Comparison of ENCODE assay signal across 21 cellular contexts in genomic region chr16:86307518-86307903, GRCh38.
A peak's percentile ranks its signal among the peaks of the same experiment; 100 is the strongest.
DNase-seq lines count a peak whose midpoint lies in the region; ATAC-seq, FAIRE-seq and TF ChIP-seq lines count a peak whose summit lies in the region.
"Had no signal": no experiment of that assay in that cellular context is flagged by ENCODE, and none has a peak within 500 bp of the region (broad histone marks: within the 10 kb centered on the region; RNA-seq: fewer than 3 reads in every experiment).

No MANE protein-coding gene starts in this region.

- peak overlapping the region; percentile 25 for H2AK9ac ChIP-seq in IMR-90 (replicated peaks; ENCODE audit: low read depth, low read length, poor library complexity)

- no peak for FAIRE-seq in K562 (lab: Jason Lieb, UNC)
- FAIRE-seq: kidney had no signal

- TF ChIP-seq POLR2A in IMR-90 (IDR thresholded peaks at IDR 0.05; ENCODE audit: low read depth, low read length) (no peak), K562 (conservative IDR thresholded peaks at IDR 0.05) (no peak)

- H2BK20ac ChIP-seq in IMR-90 (ENCODE audit: low read depth, low read length), result peak overlapping the region; percentile 100

- H3K36me3 ChIP-seq in IMR-90 (ENCODE audit: control insufficient read depth, insufficient read depth, low read length), result no peaks in the 10 kb centered on the region
- H3K36me3 ChIP-seq in K562 (ENCODE audit: control insufficient read depth, insufficient read depth, low read length), result no peaks in the 10 kb centered on the region
- no peaks in the 10 kb centered on the region for H3K36me3 ChIP-seq in OCI-LY7 (ENCODE audit: insufficient read depth, low read length)

- H3K4me1 ChIP-seq in IMR-90 (ENCODE audit: control insufficient read depth, insufficient read depth, low read length) (peaks cover 35% of the 10 kb centered on the region), K562 (replicated peaks in 1 of 2; ENCODE audit: control insufficient read depth in 2 of 2, insufficient read depth in 2 of 2, low read length in 2 of 2) (peaks cover 0 to 4% of the 10 kb centered on the region in 2 experiments; a peak in 1 of 5 replicates), OCI-LY7 (ENCODE audit: insufficient read depth, low read length, poor library complexity, severe bottlenecking) (no peaks in the 10 kb centered on the region)

- no peaks in the 10 kb centered on the region for H3K4me1 Mint-ChIP-seq in immature natural killer cell

- TF ChIP-seq EP300 in K562 (IDR thresholded peaks at IDR 0.05; ENCODE audit: low read length), result no peak

- peak overlapping the region; percentile 99 for H3K14ac ChIP-seq in IMR-90 (replicated peaks; ENCODE audit: low read depth, low read length)

- H4K8ac ChIP-seq in IMR-90 (ENCODE audit: low read depth in 2 of 2, low read length in 2 of 2), result peak overlapping the region; percentile 30 to 93; a peak in 3 of 4 replicates

- H3K27me3 ChIP-seq in AG04450 (ENCODE audit: control insufficient read depth, insufficient read depth, low read length) (no peaks in the 10 kb centered on the region), IMR-90 (ENCODE audit: control insufficient read depth, insufficient read depth, low read length) (no peaks in the 10 kb centered on the region), K562 (ENCODE audit: control insufficient read depth in 2 of 2, insufficient read depth in 2 of 2, low read length in 2 of 2) (peaks cover 19 to 42% of the 10 kb centered on the region in 2 experiments)

- H3K27ac Mint-ChIP-seq in immature natural killer cell, result no peak overlapping the region
- H3K27ac Mint-ChIP-seq: activated T-helper 1 cell treated with anti-CD3 and anti-CD28 coated beads, Interleukin-12 subunit alpha, Interleukin-12 subunit beta, Interleukin-2, Interleukin-4 antibody, amounts not matched to agents 30 ng/mL and 10 ng/mL and 1 ng/mL, durations not matched to agents 14 hours and 24 hours and 36 hours had no signal

- no peak overlapping the region for H3K4me3 Mint-ChIP-seq in immature natural killer cell
- H3K4me3 Mint-ChIP-seq: activated T-helper 1 cell treated with anti-CD3 and anti-CD28 coated beads, Interleukin-12 subunit alpha, Interleukin-12 subunit beta, Interleukin-2, Interleukin-4 antibody, amounts not matched to agents 30 ng/mL and 10 ng/mL and 1 ng/mL, durations not matched to agents 14 hours and 24 hours and 36 hours had no signal

- H2AK5ac ChIP-seq in IMR-90 (ENCODE audit: low read depth, low read length), result peak overlapping the region; percentile 75

- POLR2A ChIA-PET in AG04450 (lab: Yijun Ruan, JAX), result no interaction called here
- POLR2A ChIA-PET in IMR-90 (lab: Charles Lee; ENCODE audit: unreplicated experiment), result no interaction called here
- POLR2A ChIA-PET in K562 (lab: Yijun Ruan, JAX), result interaction anchor here (0.6 kb wide), 1 partner anchor 65 kb away, joined by 3 read pairs; no protein-coding TSS in a partner anchor
- POLR2A ChIA-PET in OCI-LY7 (lab: Charles Lee), result interaction anchor here (0.6 kb wide), 1 partner anchor 758 kb away, joined by 4 read pairs; no protein-coding TSS in a partner anchor

- H4K91ac ChIP-seq in IMR-90 (ENCODE audit: insufficient read depth, low read depth, low read length), result peak overlapping the region; percentile 99

- H3K79me2 ChIP-seq in K562 (ENCODE audit: control insufficient read depth, insufficient read depth, low read length) (no peaks in the 10 kb centered on the region), OCI-LY7 (ENCODE audit: insufficient read depth, low read depth, low read length) (no peaks in the 10 kb centered on the region)

- dilution Hi-C loops in IMR-90 (cut with HindIII; ENCODE audit: low sequenced_read_pairs, unreplicated experiment), result no loop called here

- H2BK120ac ChIP-seq in IMR-90 (ENCODE audit: low read depth, low read length), result peak overlapping the region; percentile 99

- H3K9me1 ChIP-seq in IMR-90 (ENCODE audit: insufficient read depth, low read length) (peaks cover 20% of the 10 kb centered on the region), K562 (ENCODE audit: control insufficient read depth, insufficient read depth, low read length) (no peaks in the 10 kb centered on the region)

- H3K27ac ChIP-seq in AG04450 (ENCODE audit: low read depth, low read length) (peak overlapping the region; percentile 89), IMR-90 (ENCODE audit: insufficient read depth, low read length) (peak overlapping the region; percentile 67; the same call in 1 of the 2 replicates), K562 (ENCODE audit: extremely low read depth, low read depth, low read length) (no peak overlapping the region), OCI-LY7 (ENCODE audit: low read depth, low read length, poor library complexity, severe bottlenecking) (no peak overlapping the region)

- peak overlapping the region; percentile 94; the same call in 1 of the 2 replicates for H3K23ac ChIP-seq in IMR-90 (ENCODE audit: low read depth, low read length)

- WGBS in IMR-90 (ENCODE audit: extremely low coverage in 2 of 2, insufficient read length in 1 of 2), 2 experiments, result no CpG with 5 or more reads among the region's 6 CpGs
- WGBS in K562 (ENCODE audit: insufficient coverage, low coverage, missing lambda C conversion rate), result 4% methylated on average over 6 of the region's 6 CpGs

- in situ Hi-C loops in IMR-90 (cut with MboI; ENCODE audit: low sequenced_read_pairs), result loop anchor here (25.0 kb wide), 1 partner anchor 495 kb away; no protein-coding TSS in a partner anchor
- in situ Hi-C loops in K562 (cut with MboI), result no loop called here

- H3K9me3 ChIP-seq in AG04450 (ENCODE audit: control insufficient read depth, insufficient read depth, low read length) (no peaks in the 10 kb centered on the region), IMR-90 (ENCODE audit: control insufficient read depth, insufficient read depth, low read length) (no peaks in the 10 kb centered on the region), K562 (replicated peaks; ENCODE audit: control insufficient read depth, insufficient read depth, low read depth, low read length) (no peaks in the 10 kb centered on the region), OCI-LY7 (ENCODE audit: low read length) (no peaks in the 10 kb centered on the region)

- intact Hi-C loops in IMR-90 (cut with micrococcal nuclease) (loop anchor here (2.0 kb wide), 1 partner anchor 201 kb away; no protein-coding TSS in a partner anchor), K562 (cut with micrococcal nuclease) (no loop called here), OCI-LY7 (cut with micrococcal nuclease; ENCODE audit: unreplicated experiment) (no loop called here)

- H3K79me1 ChIP-seq in IMR-90 (ENCODE audit: low read depth in 1 of 2, low read length in 2 of 2), result peaks cover 3 to 36% of the 10 kb centered on the region in 2 experiments; a peak in 2 of 4 replicates

- CTCF ChIA-PET in AG04450 (lab: Charles Lee) (no interaction called here), IMR-90 (lab: Yijun Ruan, JAX) (no interaction called here), K562 (lab: Yijun Ruan, JAX; ENCODE audit: low intra/inter-chr PET ratio) (no interaction called here), OCI-LY7 (lab: Charles Lee; ENCODE audit: unreplicated experiment) (no interaction called here)

- no peak for TF ChIP-seq CTCF in AG04450 (IDR thresholded peaks at IDR 0.05; ENCODE audit: low read depth, low read length)
- TF ChIP-seq CTCF in IMR-90 (conservative IDR thresholded peaks at IDR 0.05; ENCODE audit: low read depth, low read length), result no peak
- TF ChIP-seq CTCF in K562 (IDR thresholded peaks at IDR 0.05 in 2 of 3, conservative IDR thresholded peaks at IDR 0.05 in 1 of 3; ENCODE audit: insufficient read depth in 2 of 3, low read depth in 1 of 3, low read length in 3 of 3), result no peak
- TF ChIP-seq CTCF in OCI-LY7 (conservative IDR thresholded peaks at IDR 0.05; ENCODE audit: low read length), result no peak

- H4K5ac ChIP-seq in IMR-90 (ENCODE audit: low read depth, low read length), result peak overlapping the region; percentile 97

- no peaks in the 10 kb centered on the region for H3K36me3 Mint-ChIP-seq in immature natural killer cell

- H3K4me2 ChIP-seq in IMR-90 (ENCODE audit: low read depth, low read length) (peak overlapping the region; percentile 4; the same call in 1 of the 2 replicates), K562 (ENCODE audit: insufficient read depth, low read length) (no peak overlapping the region), OCI-LY7 (ENCODE audit: low read length) (no peak overlapping the region)

- H4K20me1 ChIP-seq in IMR-90 (ENCODE audit: insufficient read depth, low read length) (no peaks in the 10 kb centered on the region), K562 (replicated peaks; ENCODE audit: control insufficient read depth, insufficient read depth, low read length) (no peaks in the 10 kb centered on the region; the same call in 1 of the 2 replicates), OCI-LY7 (ENCODE audit: insufficient read depth, low read length) (no peaks in the 10 kb centered on the region)

- H3K9me3 Mint-ChIP-seq in immature natural killer cell, result no peaks in the 10 kb centered on the region
- H3K9me3 Mint-ChIP-seq: activated T-helper 1 cell treated with anti-CD3 and anti-CD28 coated beads, Interleukin-12 subunit alpha, Interleukin-12 subunit beta, Interleukin-2, Interleukin-4 antibody, amounts not matched to agents 30 ng/mL and 10 ng/mL and 1 ng/mL, durations not matched to agents 14 hours and 24 hours and 36 hours had no signal

- peak; percentile 7; the same call in 1 of the 2 replicates for TF ChIP-seq RAD21 in IMR-90 (IDR thresholded peaks at IDR 0.05; ENCODE audit: low read length)
- TF ChIP-seq RAD21 in K562 (CRISPR knock-in tag; conservative IDR thresholded peaks at IDR 0.05 in 1 of 2, IDR thresholded peaks at IDR 0.05 in 1 of 2), result no peak

- DNase-seq in AG04450 (ENCODE audit: low read depth, low spot score), result no peak
- peak; percentile 83 for DNase-seq in IMR-90
- no peak for DNase-seq in K562 (ENCODE audit: extremely low read depth in 1 of 4, low spot score in 3 of 4)
- DNase-seq in foreskin melanocyte, result peak; percentile 10
- DNase-seq in immature natural killer cell, result no peak
- no peak for DNase-seq in OCI-LY7 (ENCODE audit: low spot score)
- DNase-seq in effector CD8-positive, alpha-beta T cell (lab: John Stamatoyannopoulos, UW), result no peak
- DNase-seq: activated CD4-positive, alpha-beta T cell treated with anti-CD3 and anti-CD28 coated beads, Interleukin-2, amount 50 U/mL, for 4 hours; AML-193; anterior cingulate cortex; dermis blood vessel endothelial cell; DMS 273 treated with DMSO at 0.1 percent for 48 hours; KBM-7; kidney; NCI-H187 treated with DMSO at 0.1 percent for 48 hours; NCI-H82; nucleus accumbens; stimulated activated naive CD8-positive, alpha-beta T cell treated with anti-CD3 and anti-CD28 coated beads, Interleukin-15, Interleukin-2, amounts not matched to agents 100 U/mL and 50 U/mL, for 24 hours had no signal

- H3K9ac ChIP-seq in IMR-90 (ENCODE audit: low read depth, low read length) (no peak overlapping the region; the same call in 1 of the 2 replicates), K562 (ENCODE audit: insufficient read depth in 1 of 2, low read depth in 2 of 2, low read length in 2 of 2) (no peak overlapping the region)

- BruUV-seq in IMR-90 (replicated peaks; lab: Mats Ljungman, UMichigan) (no TSS peak), K562 (replicated peaks; lab: Mats Ljungman, UMichigan) (no TSS peak), OCI-LY7 (replicated peaks; lab: Mats Ljungman, UMichigan) (no TSS peak)

- H3K27me3 Mint-ChIP-seq in immature natural killer cell (ENCODE audit: low read depth in 3 of 3), result peaks cover 1 to 2% (median 2%) of the 10 kb centered on the region in 3 donors

- H2AFZ ChIP-seq in IMR-90 (replicated peaks; ENCODE audit: low read length, poor library complexity), result no peak overlapping the region
- H2AFZ ChIP-seq in K562 (ENCODE audit: low read depth, low read length), result no peak overlapping the region
- H2AFZ ChIP-seq in OCI-LY7 (ENCODE audit: low read length), result no peak overlapping the region

- no peaks in the 10 kb centered on the region for H3K9me2 ChIP-seq in OCI-LY7 (ENCODE audit: insufficient read depth, low read length)

- H3K4me3 ChIP-seq in AG04450 (ENCODE audit: low read depth, low read length) (no peak overlapping the region), IMR-90 (ENCODE audit: insufficient read depth, low read depth, low read length) (no peak overlapping the region), K562 (no peak overlapping the region), OCI-LY7 (ENCODE audit: low read depth, low read length, poor library complexity, severe bottlenecking) (no peak overlapping the region)

- H2BK5ac ChIP-seq in IMR-90 (ENCODE audit: low read depth, low read length, poor library complexity, severe bottlenecking), result peak overlapping the region; percentile 100

- ATAC-seq in IMR-90 (ENCODE audit: low read depth) (no peak), K562 (no peak), HG02885 (IDR thresholded peaks at IDR 0.05; ENCODE audit: poor library complexity, unreplicated experiment) (no peak)
- ATAC-seq: Right ventricle myocardium inferior; stimulated activated naive CD8-positive, alpha-beta T cell treated with anti-CD3 and anti-CD28 coated beads, Interleukin-15, Interleukin-2, amounts not matched to agents 100 U/mL and 50 U/mL, for 24 hours had no signal

- H3K18ac ChIP-seq in IMR-90 (ENCODE audit: low read depth, low read length), result peak overlapping the region; percentile 92

- H3K4ac ChIP-seq in IMR-90 (ENCODE audit: low read depth, low read length), result peak overlapping the region; percentile 96

- H2BK15ac ChIP-seq in IMR-90 (ENCODE audit: low read depth, low read length), result peak overlapping the region; percentile 84

- peak overlapping the region; percentile 59 for H3K56ac ChIP-seq in IMR-90 (ENCODE audit: extremely low read depth, insufficient read depth, low read length)

Comparison
In these comparisons a context has a peak if more than half of its experiments do, and no peak if none do; other contexts are left out.
1. DNase-seq: peak in IMR-90 (single experiment) and foreskin melanocyte (single experiment); none in AG04450 (single experiment), K562 (0 of 4), immature natural killer cell (0 of 3), OCI-LY7 (single experiment) and effector CD8-positive, alpha-beta T cell (single experiment).
2. H3K27ac ChIP-seq: peak in AG04450 (single experiment) and IMR-90 (single experiment); none in K562 (single experiment) and OCI-LY7 (single experiment).
3. POLR2A ChIA-PET loops: an anchor here in K562 (0.6 kb wide) and OCI-LY7 (0.6 kb wide); none called in AG04450 and IMR-90.